Comparison of ENCODE assay signal across 37 cellular contexts in the genomic region with DNA sequence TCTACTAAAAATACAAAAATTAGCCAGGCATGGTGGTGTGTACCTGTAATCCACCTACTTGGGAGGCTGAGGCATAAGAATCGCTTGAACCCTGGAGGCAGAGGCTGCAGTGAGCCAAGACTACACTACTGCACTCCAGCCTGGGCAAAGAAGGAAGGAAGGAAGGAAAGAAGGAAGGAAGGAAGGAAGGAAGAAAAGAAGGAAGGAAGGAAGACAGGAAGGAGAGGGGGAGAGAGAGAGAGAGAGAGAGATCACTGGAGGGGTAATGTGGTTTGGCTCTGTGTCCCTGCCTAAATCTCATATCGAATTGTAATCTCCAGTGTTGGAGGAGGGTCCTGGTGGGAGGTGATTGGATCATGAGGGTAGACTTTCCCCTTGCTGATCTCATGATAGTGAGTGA.
DNase-seq lines count a peak whose midpoint lies in the region; ATAC-seq, FAIRE-seq and TF ChIP-seq lines count a peak whose summit lies in the region.
"Had no signal": no experiment of that assay in that cellular context is flagged by ENCODE, and none has a peak within 500 bp of the region (broad histone marks: within the 10 kb centered on the region; RNA-seq: fewer than 3 reads in every experiment).

No MANE protein-coding gene starts in this region.

- H3K27me3 ChIP-seq in GM23338 (ENCODE audit: insufficient read depth) = no peaks in the 10 kb centered on the region
- no peaks in the 10 kb centered on the region for H3K27me3 ChIP-seq in H1 (replicated peaks in 1 of 4; ENCODE audit: control insufficient read depth in 3 of 4, extremely low read depth in 1 of 4, insufficient read depth in 3 of 4, low read length in 3 of 4)
- H3K27me3 ChIP-seq: BE2C; BLaER1; BLaER1 treated with 17β-estradiol and CSF1 and Interleukin-3, amounts not matched to agents 10 nM and 100 nM had no signal

- H3K56ac ChIP-seq in H1 (replicated peaks; ENCODE audit: insufficient read length, low read depth, low read length) = no peak overlapping the region

- H3K4me1 Mint-ChIP-seq in GM23338 (no peaks in the 10 kb centered on the region), WTC11 (no peaks in the 10 kb centered on the region)
- H3K4me1 Mint-ChIP-seq: B cell; CD14-positive monocyte; CD4-positive, alpha-beta memory T cell; CD4-positive, CD25-positive, alpha-beta regulatory T cell; CD8-positive, alpha-beta memory T cell had no signal

- no peak for TF ChIP-seq EP300 in H1 (IDR thresholded peaks at IDR 0.05; ENCODE audit: borderline replicate concordance in 1 of 2, low read depth in 2 of 2, low read length in 2 of 2)

- no peak for TF ChIP-seq POLR2A in H1 (IDR thresholded peaks at IDR 0.05; ENCODE audit: control extremely low read depth in 1 of 2, low read depth in 2 of 2, low read length in 2 of 2)
- no peak for TF ChIP-seq POLR2A in erythroblast (IDR thresholded peaks at IDR 0.05; ENCODE audit: low read length)

- no peak for ATAC-seq in GM23338
- no peak for ATAC-seq in WTC11
- ATAC-seq in GM19467 (IDR thresholded peaks at IDR 0.05; ENCODE audit: unreplicated experiment) = no peak
- ATAC-seq: A549; CD8-positive, alpha-beta T cell had no signal

- no peak overlapping the region for H3K18ac ChIP-seq in H1 (ENCODE audit: extremely low read depth, low read length)

- no peaks in the 10 kb centered on the region for H4K20me1 ChIP-seq in GM23338 (replicated peaks; ENCODE audit: insufficient read depth)
- H4K20me1 ChIP-seq in H1 (replicated peaks in 1 of 2; ENCODE audit: control insufficient read depth in 1 of 2, insufficient read depth in 2 of 2, low read length in 2 of 2) = no peaks in the 10 kb centered on the region
- H4K20me1 ChIP-seq: BLaER1; BLaER1 treated with 17β-estradiol and CSF1 and Interleukin-3, amounts not matched to agents 10 nM and 100 nM had no signal

- H2BK15ac ChIP-seq in H1 (ENCODE audit: low read length) = no peak overlapping the region

- no peak overlapping the region for H3K9ac ChIP-seq in H1 (replicated peaks in 1 of 4; ENCODE audit: extremely low read depth in 1 of 4, low read depth in 3 of 4, low read length in 3 of 4)
- H3K9ac ChIP-seq: BLaER1; BLaER1 treated with 17β-estradiol and CSF1 and Interleukin-3, amounts not matched to agents 10 nM and 100 nM had no signal

- no peak overlapping the region for H3K4me2 ChIP-seq in GM23338
- no peak overlapping the region for H3K4me2 ChIP-seq in H1 (ENCODE audit: insufficient read depth in 1 of 2, low read depth in 2 of 2, low read length in 2 of 2)
- H3K4me2 ChIP-seq: A549, BLaER1 had no signal

- H3K27ac ChIP-seq in GM23338 (ENCODE audit: low read depth) = no peak overlapping the region
- H3K27ac ChIP-seq in HEK293 (ENCODE audit: extremely low read depth, low read depth, low read length) = no peak overlapping the region
- no peak overlapping the region for H3K27ac ChIP-seq in H1 (ENCODE audit: low read depth, low read length)
- H3K27ac ChIP-seq: 22Rv1; A549; BLaER1; BLaER1 treated with 17β-estradiol and CSF1 and Interleukin-3, amounts not matched to agents 10 nM and 100 nM; C4-2B had no signal

- no peak overlapping the region for H2BK12ac ChIP-seq in H1 (ENCODE audit: low read depth, low read length)

- DNase-seq in GM23338 (ENCODE audit: low spot score) (no peak), WTC11 (ENCODE audit: low spot score) (no peak), H1 (ENCODE audit: low read depth in 1 of 2, low spot score in 2 of 2) (no peak), erythroblast (lab: John Stamatoyannopoulos, UW) (no peak), mucosa of gallbladder (ENCODE audit: low spot score) (no peak), A172 (ENCODE audit: low spot score) (no peak)
- DNase-seq: 8988T; ACHN; AML-193; BE2C; C1 segment of cervical spinal cord; Caco-2; Calu3; CD4-positive, alpha-beta memory T cell; CD4-positive, alpha-beta T cell; CD4-positive, CD25-positive, alpha-beta regulatory T cell; CD8-positive, alpha-beta memory T cell; CD8-positive, alpha-beta T cell; COR-L47; DMS 273 treated with DMSO at 0.1 percent for 48 hours; DMS153; DMS53; DMS79; DMS79 treated with DMSO at 0.1 percent for 48 hours; DND-41; EL had no signal

- H3K9me2 ChIP-seq in GM23338 (ENCODE audit: insufficient read depth) = no peaks in the 10 kb centered on the region

- POLR2A ChIA-PET in HEK293 (lab: Yijun Ruan, JAX) = no interaction called here
- POLR2A ChIA-PET in WTC11 (lab: Charles Lee) = no interaction called here
- POLR2A ChIA-PET in H1 (lab: Charles Lee; ENCODE audit: partially characterized antibody) = no interaction called here

- H3K4me3 ChIP-seq in GM23338 = no peak overlapping the region
- H3K4me3 ChIP-seq in HEK293 (ENCODE audit: low read depth, low read length) = no peak overlapping the region
- no peak overlapping the region for H3K4me3 ChIP-seq in H1 (ENCODE audit: extremely low read depth in 1 of 4, insufficient read depth in 2 of 4, low read depth in 3 of 4, low read length in 4 of 4)
- H3K4me3 ChIP-seq: A549; BLaER1; BLaER1 treated with 17β-estradiol and CSF1 and Interleukin-3, amounts not matched to agents 10 nM and 100 nM had no signal

- WGBS in H1 (ENCODE audit: extremely low coverage in 1 of 2, insufficient coverage in 1 of 2, insufficient read length in 1 of 2, insufficient replicate concordance in 2 of 2, low coverage in 1 of 2, low lambda C conversion rate in 2 of 2, missing lambda C conversion rate in 1 of 2), 2 experiments = 96% methylated on average over 2 of the region's 2 CpGs; no CpG with 5 or more reads in 1 of the 2 experiments

- no peak overlapping the region for H4K8ac ChIP-seq in H1 (ENCODE audit: extremely low read depth, insufficient read depth, low read length)

- H2AFZ ChIP-seq in GM23338 (peak overlapping the region; percentile 43; the same call in 1 of the 2 replicates), H1 (ENCODE audit: low read length) (peak overlapping the region; percentile 59)

- no peak overlapping the region for H2AK5ac ChIP-seq in H1 (ENCODE audit: low read depth, low read length)

- H3K79me1 ChIP-seq in H1 (ENCODE audit: low read depth, low read length) = no peaks in the 10 kb centered on the region

- no peaks in the 10 kb centered on the region for H3K79me2 ChIP-seq in GM23338 (replicated peaks; ENCODE audit: insufficient read depth)
- H3K79me2 ChIP-seq in H1 (ENCODE audit: control insufficient read depth in 1 of 2, insufficient read depth in 2 of 2, low read length in 2 of 2) = no peaks in the 10 kb centered on the region

- no peak overlapping the region for H4K5ac ChIP-seq in H1 (ENCODE audit: insufficient read length, low read depth, low read length)

- TF ChIP-seq RAD21 in H1 (IDR thresholded peaks at IDR 0.05 in 1 of 2, conservative IDR thresholded peaks at IDR 0.05 in 1 of 2; ENCODE audit: low read depth in 2 of 2, low read length in 2 of 2) = no peak

- peaks cover 6% of the 10 kb centered on the region; the same call in 2 of the 3 replicates for H3K36me3 Mint-ChIP-seq in GM23338 (ENCODE audit: low read depth)
- peaks cover 7% of the 10 kb centered on the region for H3K36me3 Mint-ChIP-seq in WTC11
- H3K36me3 Mint-ChIP-seq: CD14-positive monocyte; CD4-positive, CD25-positive, alpha-beta regulatory T cell; CD8-positive, alpha-beta T cell had no signal

- CTCF ChIA-PET in HEK293 (lab: Yijun Ruan, JAX) (interaction anchor here (2.5 kb wide), 1 partner anchor 134 kb away, joined by 12 read pairs; no protein-coding TSS in a partner anchor), WTC11 (lab: Charles Lee) (no interaction called here), H1 (lab: Charles Lee; ENCODE audit: partially characterized antibody) (no interaction called here)

- H3K27me3 Mint-ChIP-seq in GM23338 (ENCODE audit: insufficient read depth, low read depth, poor library complexity) (peaks cover 4% of the 10 kb centered on the region), WTC11 (ENCODE audit: low read depth) (no peaks in the 10 kb centered on the region)

- no peak for TF ChIP-seq CTCF in GM23338 (conservative IDR thresholded peaks at IDR 0.05; ENCODE audit: low read depth in 2 of 2)
- no peak for TF ChIP-seq CTCF in HEK293 (tag by site-specific recombination; IDR thresholded peaks at IDR 0.05)
- no peak for TF ChIP-seq CTCF in WTC11 (IDR thresholded peaks at IDR 0.05)
- no peak for TF ChIP-seq CTCF in H1 (IDR thresholded peaks at IDR 0.05; ENCODE audit: control extremely low read depth in 1 of 3, insufficient read depth in 1 of 3, low read depth in 1 of 3, low read length in 3 of 3)

- H3K4me1 ChIP-seq in GM23338 (ENCODE audit: insufficient read depth) = no peaks in the 10 kb centered on the region
- no peaks in the 10 kb centered on the region for H3K4me1 ChIP-seq in HEK293 (ENCODE audit: control insufficient read depth, insufficient read depth, low read length)
- no peaks in the 10 kb centered on the region for H3K4me1 ChIP-seq in H1 (replicated peaks in 1 of 4; ENCODE audit: control insufficient read depth in 3 of 4, insufficient read depth in 4 of 4, low read length in 3 of 4)
- H3K4me1 ChIP-seq: A549, BE2C, BLaER1, Caco-2 had no signal

- H3K36me3 ChIP-seq in GM23338 (ENCODE audit: insufficient read depth) (no peaks in the 10 kb centered on the region), HEK293 (ENCODE audit: control insufficient read depth in 2 of 2, insufficient read depth in 1 of 2, low read length in 2 of 2) (peaks cover 0 to 3% of the 10 kb centered on the region in 2 experiments; a peak in 1 of 3 replicates), H1 (ENCODE audit: control insufficient read depth in 2 of 4, insufficient read depth in 4 of 4, low read length in 3 of 4) (no peaks in the 10 kb centered on the region)
- H3K36me3 ChIP-seq: BE2C; BLaER1; BLaER1 treated with 17β-estradiol and CSF1 and Interleukin-3, amounts not matched to agents 10 nM and 100 nM had no signal

- no peaks in the 10 kb centered on the region for H3K23me2 ChIP-seq in H1 (ENCODE audit: low read depth, low read length)

- H3K9me3 ChIP-seq in HEK293 (ENCODE audit: control insufficient read depth, insufficient read depth, low read depth, low read length) (peaks cover 12% of the 10 kb centered on the region), H1 (ENCODE audit: insufficient read depth in 2 of 2, low read depth in 1 of 2, low read length in 1 of 2) (peaks cover 0 to 4% of the 10 kb centered on the region in 2 experiments; a peak in 1 of 4 replicates)
- H3K9me3 ChIP-seq: BE2C, Caco-2 had no signal

- H3K14ac ChIP-seq in H1 (ENCODE audit: insufficient read length) = no peak overlapping the region

- no peak overlapping the region for H2BK20ac ChIP-seq in H1 (ENCODE audit: low read length)

- H2BK120ac ChIP-seq in H1 (replicated peaks; ENCODE audit: low read depth, low read length) = no peak overlapping the region

- no peak overlapping the region for H4K91ac ChIP-seq in H1 (replicated peaks; ENCODE audit: insufficient read length, low read length)

- H3K9me3 Mint-ChIP-seq in GM23338 (peaks cover 9% of the 10 kb centered on the region), WTC11 (peaks cover 9% of the 10 kb centered on the region)

- no peaks in the 10 kb centered on the region for H3F3A ChIP-seq in GM23338 (replicated peaks; ENCODE audit: low read depth)

- no peak overlapping the region for H3K23ac ChIP-seq in H1 (ENCODE audit: insufficient read length)

- no peak overlapping the region for H3K4ac ChIP-seq in H1 (replicated peaks; ENCODE audit: insufficient read length, low read depth, low read length)

- H3K4me3 Mint-ChIP-seq in GM23338 (no peak overlapping the region), WTC11 (no peak overlapping the region)
- H3K4me3 Mint-ChIP-seq: B cell; CD14-positive monocyte; CD4-positive, alpha-beta memory T cell; CD4-positive, alpha-beta T cell; CD4-positive, CD25-positive, alpha-beta regulatory T cell; CD8-positive, alpha-beta memory T cell; CD8-positive, alpha-beta T cell had no signal

- H2BK5ac ChIP-seq in H1 (ENCODE audit: low read depth, low read length) = no peak overlapping the region

- FAIRE-seq in H1 (lab: Jason Lieb, UNC) = no peak
- FAIRE-seq: A204.1, D721Med had no signal

- H3K27ac Mint-ChIP-seq in GM23338 (no peak overlapping the region), WTC11 (0 out of 2 replicates have a peak overlapping the region, but pooled peaks have one; percentile 37)
- H3K27ac Mint-ChIP-seq: B cell; CD14-positive monocyte; CD4-positive, alpha-beta memory T cell; CD4-positive, alpha-beta T cell; CD4-positive, CD25-positive, alpha-beta regulatory T cell; CD8-positive, alpha-beta memory T cell; CD8-positive, alpha-beta T cell had no signal
